15 cellular contexts compared by ENCODE assay signal in the genomic region with DNA sequence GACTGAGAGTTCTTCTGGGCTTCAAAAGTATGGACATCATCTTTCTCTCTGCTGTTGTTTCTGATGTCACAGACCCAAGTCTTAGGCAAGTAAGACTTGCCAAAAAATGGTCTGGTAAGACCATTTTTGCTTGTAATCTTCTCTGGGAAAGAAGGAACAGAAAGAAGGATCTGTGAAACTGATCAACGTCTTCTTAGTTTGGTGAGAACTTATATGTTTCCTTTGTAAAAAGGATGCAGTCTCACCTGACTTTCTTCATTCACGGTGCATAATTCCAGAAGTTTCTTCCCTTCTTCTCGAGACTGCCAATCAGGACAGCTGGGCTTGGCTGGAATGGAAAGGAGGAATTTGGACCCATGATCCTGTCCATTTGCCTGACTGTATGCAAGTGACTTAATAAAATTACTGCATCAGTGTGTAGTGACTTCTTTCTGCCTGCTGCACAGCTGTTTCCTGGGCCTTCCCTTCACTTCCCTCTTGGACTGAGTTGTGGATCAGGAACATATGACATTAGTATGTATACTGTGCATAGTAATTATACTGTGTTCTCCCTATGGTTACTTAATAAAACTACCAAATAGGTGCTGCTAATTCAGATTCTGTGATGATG. TPM values are rescaled to one million over a fixed set of nuclear protein-coding genes. Genes with fewer than 3 reads are reported as not detected.
DNase-seq lines count a peak whose midpoint lies in the region; ATAC-seq lines count a peak whose summit lies in the region.
"Had no signal": no experiment of that assay in that cellular context is flagged by ENCODE, and none has a peak within 500 bp of the region (broad histone marks: within the 10 kb centered on the region; RNA-seq: fewer than 3 reads in every experiment).

No MANE protein-coding gene starts in this region.

- H3K36me3 Mint-ChIP-seq in stimulated activated memory B cell treated with anti-CD40 and anti-IgM and Interleukin-4, amounts not matched to agents 10 μg/mL and 1 μg/mL and 100 μg/mL, for 72 hours: no peaks in the 10 kb centered on the region
- H3K36me3 Mint-ChIP-seq: CD8-positive, alpha-beta memory T cell had no signal

- H3K9me3 Mint-ChIP-seq in stimulated activated memory B cell treated with anti-CD40 and anti-IgM and Interleukin-4, amounts not matched to agents 10 μg/mL and 1 μg/mL and 100 μg/mL, for 72 hours: no peaks in the 10 kb centered on the region
- H3K9me3 Mint-ChIP-seq: CD8-positive, alpha-beta memory T cell had no signal

- no peaks in the 10 kb centered on the region for H3K27me3 Mint-ChIP-seq in stimulated activated memory B cell treated with anti-CD40 and anti-IgM and Interleukin-4, amounts not matched to agents 10 μg/mL and 1 μg/mL and 100 μg/mL, for 72 hours
- H3K27me3 Mint-ChIP-seq: activated naive CD8-positive, alpha-beta T cell had no signal

- DNase-seq in LHCN-M2 (ENCODE audit: low read depth) (peak; percentile 11), UCSD-AML1 (lab: John Stamatoyannopoulos, UW; ENCODE audit: unreplicated experiment) (peak; percentile 15), left ventricle myocardium superior (no peak), SK-N-DZ (ENCODE audit: low spot score) (no peak)
- no peak for DNase-seq in stimulated activated CD4-positive, alpha-beta T cell treated with anti-CD3 and anti-CD28 coated beads, Interleukin-2, amount 100 ng/mL, for 48 hours
- DNase-seq: activated CD4-positive, alpha-beta T cell treated with anti-CD3 and anti-CD28 coated beads for 4 hours; activated T-cell treated with anti-CD3 and anti-CD28 coated beads for 4 hours; CD8-positive, alpha-beta memory T cell; NCI-H1694 treated with DMSO at 0.1 percent for 48 hours; NCI-H748 treated with DMSO at 0.1 percent for 48 hours had no signal

- ATAC-seq in left ventricle myocardium superior: peak; percentile 53
- no peak for ATAC-seq in stimulated activated memory B cell treated with anti-CD40 and anti-IgM and Interleukin-4, amounts not matched to agents 10 μg/mL and 1 μg/mL and 100 μg/mL, for 72 hours
- no peak for ATAC-seq in GM19324 (IDR thresholded peaks at IDR 0.05; ENCODE audit: low FRiP score, unreplicated experiment)
- ATAC-seq in HG02840 (IDR thresholded peaks at IDR 0.05; ENCODE audit: low FRiP score, unreplicated experiment): no peak

- H3K4me1 Mint-ChIP-seq in stimulated activated memory B cell treated with anti-CD40 and anti-IgM and Interleukin-4, amounts not matched to agents 10 μg/mL and 1 μg/mL and 100 μg/mL, for 72 hours: peaks cover 29% of the 10 kb centered on the region

- intact Hi-C loops in left ventricle myocardium superior (cut with micrococcal nuclease): no loop called here

- peak overlapping the region; percentile 73 for H3K27ac Mint-ChIP-seq in stimulated activated memory B cell treated with anti-CD40 and anti-IgM and Interleukin-4, amounts not matched to agents 10 μg/mL and 1 μg/mL and 100 μg/mL, for 72 hours
- H3K27ac Mint-ChIP-seq: activated naive CD8-positive, alpha-beta T cell; T-helper 2 cell treated with Interferon-gamma antibody and Interleukin-4, amounts not matched to agents 5 μg/mL and 100 μg/mL, for 36 hours had no signal

- H3K4me3 Mint-ChIP-seq in stimulated activated memory B cell treated with anti-CD40 and anti-IgM and Interleukin-4, amounts not matched to agents 10 μg/mL and 1 μg/mL and 100 μg/mL, for 72 hours: no peak overlapping the region
- H3K4me3 Mint-ChIP-seq: activated naive CD8-positive, alpha-beta T cell; CD8-positive, alpha-beta memory T cell; T-helper 2 cell treated with Interferon-gamma antibody and Interleukin-4, amounts not matched to agents 5 μg/mL and 100 μg/mL, for 36 hours had no signal

RNA-seq across cellular contexts. Expression of gene DENND1B, which starts 7.5 kb away (rescaled TPM):
- total RNA-seq in LHCN-M2 (2014; rRNA removed) (4.5 and 6.5 TPM in 2 replicates), left ventricle myocardium superior (26.1 TPM)
- 1.2 TPM for polyA plus RNA-seq in LHCN-M2 (2012)
- 1.0 and 1.4 TPM in 2 replicates for polyA plus RNA-seq in SK-N-DZ (2014; cell fraction: cytosol; rRNA removed)
- polyA plus RNA-seq in SK-N-DZ (2014; cell fraction: nucleus; rRNA removed): 0.80 and 1.5 TPM in 2 replicates

Comparison
In these comparisons a context has a peak if more than half of its experiments do, and no peak if none do; other contexts are left out.
1. DNase-seq: peak in LHCN-M2 (single experiment) and UCSD-AML1 (single experiment); none in left ventricle myocardium superior (single experiment), stimulated activated CD4-positive, alpha-beta T cell treated with anti-CD3 and anti-CD28 coated beads, Interleukin-2, amount 100 ng/mL, for 48 hours (0 of 2) and SK-N-DZ (single experiment).